Comparison of ENCODE assay signal across 9 cellular contexts in genomic region chr10:68154211-68154497, GRCh38. TPM values are rescaled to one million over a fixed set of nuclear protein-coding genes. Genes with fewer than 3 reads are reported as not detected.
DNase-seq lines count a peak whose midpoint lies in the region; TF ChIP-seq lines count a peak whose summit lies in the region.
"Had no signal": no experiment of that assay in that cellular context is flagged by ENCODE, and none has a peak within 500 bp of the region (broad histone marks: within the 10 kb centered on the region; RNA-seq: fewer than 3 reads in every experiment).

No MANE protein-coding gene starts in this region.

- peak overlapping the region; percentile 76 for H3K27ac Mint-ChIP-seq in osteocyte (ENCODE audit: unreplicated experiment)

- DNase-seq in Daoy (ENCODE audit: low read depth) (peak; percentile 33), NCI-H2171 treated with DMSO at 0.1 percent for 48 hours (lab: John Stamatoyannopoulos, UW) (peak; percentile 71), fibroblast of pulmonary artery (ENCODE audit: low read depth) (peak; percentile 38), osteocyte (ENCODE audit: extremely low spot score, unreplicated experiment) (no peak), cerebellar nuclear complex (lab: John Stamatoyannopoulos, UW) (no peak), COLO668 (lab: John Stamatoyannopoulos, UW; ENCODE audit: unreplicated experiment) (no peak), kidney glomerular epithelial cell (lab: John Stamatoyannopoulos, UW) (no peak), HK-2 (ENCODE audit: unreplicated experiment) (no peak)
- DNase-seq: stimulated activated CD4-positive, alpha-beta T cell treated with anti-CD3 and anti-CD28 coated beads, Interleukin-4, amount 100 ng/mL, for 1 hour had no signal

- peaks cover 27% of the 10 kb centered on the region for H3K4me1 Mint-ChIP-seq in osteocyte (ENCODE audit: unreplicated experiment)

- TF ChIP-seq CTCF in fibroblast of pulmonary artery (IDR thresholded peaks at IDR 0.05; ENCODE audit: low read length, missing control alignments) (no peak), osteocyte (IDR thresholded peaks at IDR 0.05) (no peak)

- peak overlapping the region; percentile 47 for H3K4me3 Mint-ChIP-seq in osteocyte (ENCODE audit: unreplicated experiment)

- no peak overlapping the region for H3K4me3 ChIP-seq in fibroblast of pulmonary artery (replicated peaks; ENCODE audit: low read depth, low read length)

- no peaks in the 10 kb centered on the region for H3K36me3 Mint-ChIP-seq in osteocyte (ENCODE audit: unreplicated experiment)

- no peaks in the 10 kb centered on the region for H3K9me3 Mint-ChIP-seq in osteocyte (ENCODE audit: unreplicated experiment)

- no peaks in the 10 kb centered on the region for H3K27me3 Mint-ChIP-seq in osteocyte (ENCODE audit: unreplicated experiment)

RNA-seq across cellular contexts. Expression of gene MYPN, which starts 44.9 kb away (rescaled TPM):
- total RNA-seq in Daoy (2014; rRNA removed; shearing (Covaris generic)), result 1.8 and 2.9 TPM in 2 replicates
- total RNA-seq in osteocyte, result 1.0 and 1.8 TPM in 2 replicates

Comparison
In these comparisons a context has a peak if more than half of its experiments do, and no peak if none do; other contexts are left out.
1. DNase-seq: peak in Daoy (single experiment), NCI-H2171 treated with DMSO at 0.1 percent for 48 hours (single experiment) and fibroblast of pulmonary artery (single experiment); none in osteocyte (single experiment), cerebellar nuclear complex (0 of 2), COLO668 (single experiment), kidney glomerular epithelial cell (single experiment) and HK-2 (single experiment).